ENCODE assay signal across 31 cellular contexts in the genomic region with DNA sequence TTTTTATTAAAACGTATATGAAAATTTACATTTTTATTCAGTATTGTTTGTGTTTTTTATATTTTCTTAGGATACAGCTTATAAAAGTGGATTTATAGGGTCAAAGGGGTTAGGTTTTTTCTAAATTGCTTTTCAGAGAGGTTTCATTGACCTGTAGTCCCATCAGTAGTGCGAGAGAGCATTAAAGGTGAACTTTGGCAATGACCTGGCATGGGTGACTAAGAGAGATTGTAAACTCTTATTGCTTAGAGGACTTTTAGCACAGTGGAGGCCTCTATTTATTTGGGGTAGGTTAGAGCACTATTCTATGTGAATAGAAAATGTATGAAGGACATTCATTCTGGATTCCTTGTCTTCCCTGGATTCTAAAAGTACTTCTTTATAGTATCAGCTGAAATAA. TPM values are rescaled to one million over a fixed set of nuclear protein-coding genes. Genes with fewer than 3 reads are reported as not detected.
"Had no signal": no experiment of that assay in that cellular context is flagged by ENCODE, and none has a peak within 500 bp of the region (broad histone marks: within the 10 kb centered on the region; RNA-seq: fewer than 3 reads in every experiment).

No MANE protein-coding gene starts in this region.

- DNase-seq: stimulated activated CD4-positive, alpha-beta T cell treated with anti-CD3 and anti-CD28 coated beads, Interleukin-2, amount 100 ng/mL, for 48 hours; stimulated activated CD4-positive, alpha-beta T cell treated with anti-CD3 and anti-CD28 coated beads, Interleukin-4, amount 100 ng/mL, for 1 hour; stimulated activated CD4-positive, alpha-beta T cell treated with anti-CD3 and anti-CD28 coated beads, Interleukin-4, amount 100 ng/mL, for 24 hours; stimulated activated CD4-positive, alpha-beta T cell treated with anti-CD3 and anti-CD28 coated beads, Interleukin-4, amount 100 ng/mL, for 4 hours; stimulated activated CD8-positive, alpha-beta memory T cell treated with anti-CD3 and anti-CD28 coated beads, Interleukin-4, amount 100 ng/mL, for 48 hours; stimulated activated naive B cell treated with anti-CD40 and anti-IgM and Interleukin-4, amounts not matched to agents 10 μg/mL and 1 μg/mL and 100 μg/mL, for 72 hours; stimulated activated naive CD4-positive, alpha-beta T cell; stimulated activated naive CD4-positive, alpha-beta T cell treated with Interleukin-2 at 50 U/mL for 16 hours; stimulated activated naive CD8-positive, alpha-beta T cell treated with anti-CD3 and anti-CD28 coated beads, Interleukin-15, amount 100 ng/mL, for 72 hours; stimulated activated naive CD8-positive, alpha-beta T cell treated with anti-CD3 and anti-CD28 coated beads, Interleukin-15, Interleukin-2, amounts not matched to agents 100 U/mL and 50 U/mL, for 24 hours; stomach; substantia nigra; testis; thyroid gland; tibial artery; transverse colon; trophoblast cell; upper lobe of left lung; upper lobe of right lung; uterus had no signal

- H3K9me3 ChIP-seq: stomach, suprapubic skin, testis, thoracic aorta, thyroid gland, tibial artery, tibial nerve, transverse colon, upper lobe of left lung, upper lobe of right lung, uterus, vagina had no signal

- ATAC-seq: stimulated activated effector memory CD8-positive, alpha-beta T cell treated with anti-CD3 and anti-CD28 coated beads, Interleukin-12 subunit alpha, Interleukin-12 subunit beta, amount 100 ng/mL, for 72 hours; stimulated activated memory B cell treated with anti-CD40 and anti-IgM and Interleukin-4, amounts not matched to agents 10 μg/mL and 1 μg/mL and 100 μg/mL, for 72 hours; stimulated activated naive B cell treated with anti-CD40 and anti-IgM and Interleukin-4, amounts not matched to agents 10 μg/mL and 1 μg/mL and 100 μg/mL, for 72 hours; stimulated activated naive CD8-positive, alpha-beta T cell treated with anti-CD3 and anti-CD28 coated beads, Interleukin-15, amount 100 ng/mL, for 72 hours; stimulated activated naive CD8-positive, alpha-beta T cell treated with anti-CD3 and anti-CD28 coated beads, Interleukin-15, Interleukin-2, amounts not matched to agents 100 U/mL and 50 U/mL, for 24 hours; upper lobe of right lung had no signal

- FAIRE-seq: urothelium cell line had no signal

- H3K27me3 ChIP-seq: stomach, suprapubic skin, testis, thyroid gland, tibial artery, tibial nerve, transverse colon, upper lobe of left lung, upper lobe of right lung, uterus, vagina had no signal

- H3K4me3 ChIP-seq: stomach, suprapubic skin, testis, thoracic aorta, thyroid gland, tibial artery, tibial nerve, transverse colon, upper lobe of left lung, upper lobe of right lung, uterus, vagina had no signal

- H3K27ac ChIP-seq: stomach, suprapubic skin, testis, thoracic aorta, thyroid gland, tibial artery, tibial nerve, transverse colon, upper lobe of left lung, upper lobe of right lung, uterus, vagina had no signal

- H3K4me1 ChIP-seq: testis, thyroid gland, tibial nerve, upper lobe of left lung, upper lobe of right lung, uterus, vagina had no signal

- H3K36me3 ChIP-seq: stomach, suprapubic skin, thoracic aorta, thyroid gland, tibial artery, tibial nerve, transverse colon, upper lobe of left lung, upper lobe of right lung, uterus, vagina had no signal

RNA-seq across cellular contexts. Expression of gene TNP1, which starts 16.0 kb away (rescaled TPM):
- total RNA-seq: stomach, subcutaneous adipose tissue, suprapubic skin, temporal lobe, thoracic aorta, tibial nerve, transverse colon, upper lobe of left lung, upper lobe of right lung, ureter, urinary bladder, uterus, vagina had no signal
- polyA plus RNA-seq: stomach, urinary bladder had no signal
